Comparison of ENCODE assay signal across 15 cellular contexts in the genomic region with DNA sequence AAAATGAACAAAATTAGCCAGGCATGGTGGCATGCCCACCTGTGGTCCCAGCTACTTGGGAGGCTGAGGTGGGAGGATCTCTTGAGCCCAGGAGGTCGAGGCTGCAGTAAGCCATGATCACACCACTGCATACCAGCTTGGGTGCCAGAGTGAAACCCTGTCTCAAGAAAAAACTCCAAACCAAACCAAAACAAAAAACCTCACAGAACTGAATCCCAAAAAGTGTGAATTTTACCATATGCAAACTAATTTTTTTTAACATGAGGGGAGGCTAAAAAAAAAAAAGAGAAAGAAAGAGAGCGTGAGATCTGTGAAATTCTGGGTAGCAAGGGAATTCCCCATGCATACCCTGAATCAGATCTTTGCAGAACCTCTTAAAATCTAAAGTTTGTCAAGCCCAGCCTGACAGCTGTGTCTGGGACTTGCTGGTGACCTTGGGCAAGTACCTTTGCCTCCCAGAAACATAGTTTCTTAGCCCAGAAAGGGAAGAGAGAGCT. TPM values are rescaled to one million over a fixed set of nuclear protein-coding genes. Genes with fewer than 3 reads are reported as not detected.
DNase-seq lines count a peak whose midpoint lies in the region; ATAC-seq and TF ChIP-seq lines count a peak whose summit lies in the region.
"Had no signal": no experiment of that assay in that cellular context is flagged by ENCODE, and none has a peak within 500 bp of the region (broad histone marks: within the 10 kb centered on the region; RNA-seq: fewer than 3 reads in every experiment).

No MANE protein-coding gene starts in this region.

- H3K36me3 Mint-ChIP-seq in activated CD4-positive, alpha-beta T cell treated with anti-CD3 and anti-CD28 coated beads, Interleukin-2, amount 10 ng/mL, durations not matched to agents 24 days and 14 days (ENCODE audit: low read depth) = no peaks in the 10 kb centered on the region
- no peaks in the 10 kb centered on the region for H3K36me3 Mint-ChIP-seq in activated naive CD8-positive, alpha-beta T cell treated with anti-CD3 and anti-CD28 coated beads for 36 hours
- no peaks in the 10 kb centered on the region for H3K36me3 Mint-ChIP-seq in endodermal cell (ENCODE audit: low read depth)

- H3K4me1 Mint-ChIP-seq in activated CD4-positive, alpha-beta T cell treated with anti-CD3 and anti-CD28 coated beads, Interleukin-2, amount 10 ng/mL, durations not matched to agents 24 days and 14 days = peaks cover 9% of the 10 kb centered on the region
- H3K4me1 Mint-ChIP-seq in activated naive CD8-positive, alpha-beta T cell treated with anti-CD3 and anti-CD28 coated beads for 36 hours = peaks cover 11% of the 10 kb centered on the region
- H3K4me1 Mint-ChIP-seq in endodermal cell = peaks cover 8% of the 10 kb centered on the region

- peak overlapping the region; percentile 16 for H3K27ac Mint-ChIP-seq in activated CD4-positive, alpha-beta T cell treated with anti-CD3 and anti-CD28 coated beads, Interleukin-2, amount 10 ng/mL, durations not matched to agents 24 days and 14 days
- peak overlapping the region; percentile 73 for H3K27ac Mint-ChIP-seq in activated naive CD8-positive, alpha-beta T cell treated with anti-CD3 and anti-CD28 coated beads for 36 hours
- no peak overlapping the region for H3K27ac Mint-ChIP-seq in endodermal cell

- intact Hi-C loops in activated CD4-positive, alpha-beta T cell treated with anti-CD3 and anti-CD28 coated beads, Interleukin-2, amount 10 ng/mL, durations not matched to agents 24 days and 14 days (cut with micrococcal nuclease) = loop anchor here (1.0 kb wide), 1 partner anchor 32 kb away; no protein-coding TSS in a partner anchor

- no peaks in the 10 kb centered on the region for H3K36me3 ChIP-seq in endodermal cell (ENCODE audit: control insufficient read depth, insufficient read depth, low read length)

- H3K27me3 Mint-ChIP-seq in activated CD4-positive, alpha-beta T cell treated with anti-CD3 and anti-CD28 coated beads, Interleukin-2, amount 10 ng/mL, durations not matched to agents 24 days and 14 days = no peaks in the 10 kb centered on the region
- no peaks in the 10 kb centered on the region for H3K27me3 Mint-ChIP-seq in activated naive CD8-positive, alpha-beta T cell treated with anti-CD3 and anti-CD28 coated beads for 36 hours
- H3K27me3 Mint-ChIP-seq in endodermal cell (ENCODE audit: insufficient read depth) = no peaks in the 10 kb centered on the region

- no peak overlapping the region for H3K4me3 ChIP-seq in endodermal cell (ENCODE audit: low read length)

- no peak overlapping the region for H3K4me3 Mint-ChIP-seq in activated CD4-positive, alpha-beta T cell treated with anti-CD3 and anti-CD28 coated beads, Interleukin-2, amount 10 ng/mL, durations not matched to agents 24 days and 14 days
- no peak overlapping the region for H3K4me3 Mint-ChIP-seq in activated naive CD8-positive, alpha-beta T cell treated with anti-CD3 and anti-CD28 coated beads for 36 hours
- H3K4me3 Mint-ChIP-seq in endodermal cell = no peak overlapping the region

- no peaks in the 10 kb centered on the region for H3K9me3 ChIP-seq in endodermal cell (ENCODE audit: control insufficient read depth, low read length)

- TF ChIP-seq CTCF in endodermal cell (conservative IDR thresholded peaks at IDR 0.05) = no peak

- peaks cover 3% of the 10 kb centered on the region for H3K9me3 Mint-ChIP-seq in activated CD4-positive, alpha-beta T cell treated with anti-CD3 and anti-CD28 coated beads, Interleukin-2, amount 10 ng/mL, durations not matched to agents 24 days and 14 days
- H3K9me3 Mint-ChIP-seq in activated naive CD8-positive, alpha-beta T cell treated with anti-CD3 and anti-CD28 coated beads for 36 hours = peaks cover 2% of the 10 kb centered on the region
- H3K9me3 Mint-ChIP-seq in endodermal cell = peaks cover 6% of the 10 kb centered on the region

- H3K4me1 ChIP-seq in endodermal cell (ENCODE audit: control insufficient read depth, insufficient read depth, low read length) = no peaks in the 10 kb centered on the region
- H3K4me1 ChIP-seq: parathyroid adenoma had no signal

- no peak overlapping the region for H3K27ac ChIP-seq in endodermal cell (ENCODE audit: low read depth, low read length)
- H3K27ac ChIP-seq: parathyroid adenoma had no signal

- peak; percentile 81 for ATAC-seq in GM19455 (IDR thresholded peaks at IDR 0.05; ENCODE audit: unreplicated experiment)
- peak; percentile 76 for ATAC-seq in HG02970 (IDR thresholded peaks at IDR 0.05; ENCODE audit: low FRiP score, unreplicated experiment)
- ATAC-seq: left colon had no signal

- peak; percentile 58 for DNase-seq in activated CD4-positive, alpha-beta T cell treated with anti-CD3 and anti-CD28 coated beads, Interleukin-2, amount 10 ng/mL, durations not matched to agents 24 days and 14 days
- no peak for DNase-seq in activated CD4-positive, alpha-beta T cell treated with anti-CD3 and anti-CD28 coated beads, Interleukin-2, amount 50 U/mL, for 4 hours
- no peak for DNase-seq in activated naive CD8-positive, alpha-beta T cell treated with anti-CD3 and anti-CD28 coated beads for 36 hours
- DNase-seq in endodermal cell = no peak
- no peak for DNase-seq in SKM-1 (lab: John Stamatoyannopoulos, UW; ENCODE audit: unreplicated experiment)
- DNase-seq in NCI-H2081 (lab: John Stamatoyannopoulos, UW) = no peak
- DNase-seq: EL, left colon, NCI-H524 treated with DMSO at 0.1 percent for 48 hours, SW 1271, trophoblast cell had no signal

- 91 to 100% methylated on average over 1 to 2 of the region's 2 CpGs for WGBS in endodermal cell (ENCODE audit: insufficient coverage in 1 of 2, insufficient read length in 1 of 2), 2 experiments

- H3K9ac ChIP-seq in endodermal cell (ENCODE audit: extremely low read depth, low read length, poor library complexity, severe bottlenecking) = no peak overlapping the region
- H3K9ac ChIP-seq: parathyroid adenoma had no signal

- no peaks in the 10 kb centered on the region for H3K27me3 ChIP-seq in endodermal cell (ENCODE audit: control insufficient read depth, insufficient read depth, low read length, poor library complexity, severe bottlenecking)

RNA-seq across cellular contexts. Expression of a gene that starts 17.1 kb away (rescaled TPM):
- 1.4 and 1.5 TPM in 2 replicates for total RNA-seq in activated CD4-positive, alpha-beta T cell treated with anti-CD3 and anti-CD28 coated beads, Interleukin-2, amount 10 ng/mL, durations not matched to agents 24 days and 14 days
- total RNA-seq in activated naive CD8-positive, alpha-beta T cell treated with anti-CD3 and anti-CD28 coated beads for 36 hours = under 1 TPM; 0.16 to 0.21 TPM
- 100 to 1,000 TPM; 118 to 123 TPM for total RNA-seq in endodermal cell
- polyA plus RNA-seq in endodermal cell (2013, experiment 1 of 2) = 10.8 TPM
- 4.7 TPM for polyA plus RNA-seq in endodermal cell (2013, experiment 2 of 2)
- total RNA-seq: LHCN-M2 had no signal

Comparison
In these comparisons a context has a peak if more than half of its experiments do, and no peak if none do; other contexts are left out.
1. RNA of a gene that starts 17.1 kb away (total RNA-seq): 118 to 123 TPM in endodermal cell; 1.4 to 1.5 TPM in activated CD4-positive, alpha-beta T cell treated with anti-CD3 and anti-CD28 coated beads, Interleukin-2, amount 10 ng/mL, durations not matched to agents 24 days and 14 days and 0.16 to 0.21 TPM in activated naive CD8-positive, alpha-beta T cell treated with anti-CD3 and anti-CD28 coated beads for 36 hours; every median in the first group is over 10 times any median in the second.